11 cellular contexts compared by ENCODE assay signal in the genomic region with DNA sequence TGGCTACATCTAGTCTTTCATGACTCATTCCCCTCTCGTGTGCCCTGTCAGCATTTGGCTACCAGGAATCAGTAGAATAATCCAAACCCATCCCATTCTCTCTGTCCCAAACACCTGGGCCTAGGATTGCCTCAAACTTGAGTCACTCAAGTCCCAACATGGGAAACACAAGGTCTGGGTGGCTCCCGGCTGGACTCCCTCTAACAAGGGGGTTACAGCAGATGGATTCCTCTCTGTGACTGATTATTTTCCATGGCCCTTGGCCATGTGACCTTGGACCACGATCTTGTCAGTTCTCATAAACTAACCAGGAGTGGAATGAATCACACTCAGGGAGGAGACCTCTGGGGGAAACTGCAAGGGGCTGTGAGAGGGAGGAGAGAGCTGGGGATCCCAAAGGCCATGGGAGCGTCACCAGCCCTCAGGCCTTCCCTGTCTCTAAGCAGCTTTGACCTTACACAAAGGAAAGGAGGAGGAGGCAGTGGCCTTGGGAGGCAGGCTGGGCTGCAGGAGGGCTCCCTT.
DNase-seq lines count a peak whose midpoint lies in the region; ATAC-seq and TF ChIP-seq lines count a peak whose summit lies in the region.
"Had no signal": no experiment of that assay in that cellular context is flagged by ENCODE, and none has a peak within 500 bp of the region (broad histone marks: within the 10 kb centered on the region; RNA-seq: fewer than 3 reads in every experiment).

No MANE protein-coding gene starts in this region.

- 40 to 70% (median 66%) methylated on average over 4 of the region's 4 CpGs for WGBS in spleen, 5 donors

- H3K27me3 Mint-ChIP-seq in GM23338 (ENCODE audit: insufficient read depth, low read depth, poor library complexity): peaks cover 2% of the 10 kb centered on the region

- no peak overlapping the region for H3K4me2 ChIP-seq in GM23338

- 0 out of 2 replicates have a peak, but pooled peaks cover under 1% of the 10 kb centered on the region for H3F3A ChIP-seq in GM23338 (replicated peaks; ENCODE audit: low read depth)

- H3K27ac ChIP-seq in GM23338 (ENCODE audit: low read depth) (no peak overlapping the region), right atrium auricular region (no peak overlapping the region), spleen (no peak overlapping the region)
- H3K27ac ChIP-seq: parathyroid adenoma, WERI-Rb-1 had no signal

- no peak overlapping the region for H3K27ac Mint-ChIP-seq in GM23338

- H3K27me3 ChIP-seq in GM23338 (ENCODE audit: insufficient read depth) (no peaks in the 10 kb centered on the region), right atrium auricular region (no peaks in the 10 kb centered on the region), spleen (replicated peaks in 1 of 7) (no peaks in the 10 kb centered on the region), HAP-1 (ENCODE audit: low read depth) (no peaks in the 10 kb centered on the region)

- no peaks in the 10 kb centered on the region for H3K79me2 ChIP-seq in GM23338 (replicated peaks; ENCODE audit: insufficient read depth)
- H3K79me2 ChIP-seq: parathyroid adenoma had no signal

- TF ChIP-seq CTCF in GM23338 (conservative IDR thresholded peaks at IDR 0.05; ENCODE audit: low read depth in 2 of 2) (no peak), astrocyte of the spinal cord (IDR thresholded peaks at IDR 0.05; ENCODE audit: low read depth, low read length) (no peak), right atrium auricular region (IDR thresholded peaks at IDR 0.05) (no peak), spleen (IDR thresholded peaks at IDR 0.05 in 8 of 11, conservative IDR thresholded peaks at IDR 0.05 in 3 of 11) (no peak)

- H3K9me3 ChIP-seq in right atrium auricular region (no peaks in the 10 kb centered on the region), spleen (no peaks in the 10 kb centered on the region), HAP-1 (no peaks in the 10 kb centered on the region)

- no peaks in the 10 kb centered on the region; the same call in 2 of the 3 replicates for H3K9me3 Mint-ChIP-seq in GM23338

- no peak overlapping the region for H3K4me3 Mint-ChIP-seq in GM23338

- DNase-seq in GM23338 (ENCODE audit: low spot score): no peak
- DNase-seq in astrocyte of the spinal cord (ENCODE audit: low read depth, low spot score): peak; percentile 90
- DNase-seq in right atrium auricular region (ENCODE audit: low spot score): peak; percentile 78
- peak; percentile 73 for DNase-seq in smooth muscle cell of the brain vasculature (ENCODE audit: low read depth, low spot score)
- DNase-seq in HT-29 (ENCODE audit: low spot score): no peak
- no peak for DNase-seq in spleen
- no peak for DNase-seq in HAP-1 (ENCODE audit: low spot score in 2 of 2)
- DNase-seq: NK-92 treated with Interleukin-12 subunit alpha and Interleukin-12 subunit beta, amount 100 ng/mL, for 24 hours; WERI-Rb-1 had no signal

- intact Hi-C loops in spleen (cut with DNase I; ENCODE audit: low total_unique reads): no loop called here

- H2AFZ ChIP-seq in GM23338: no peak overlapping the region
- H2AFZ ChIP-seq: parathyroid adenoma had no signal

- peaks cover 22% of the 10 kb centered on the region for H3K4me1 Mint-ChIP-seq in GM23338

- H3K36me3 ChIP-seq in GM23338 (ENCODE audit: insufficient read depth) (no peaks in the 10 kb centered on the region), right atrium auricular region (no peaks in the 10 kb centered on the region), spleen (no peaks in the 10 kb centered on the region), HAP-1 (replicated peaks) (no peaks in the 10 kb centered on the region)
- H3K36me3 ChIP-seq: WERI-Rb-1 had no signal

- ATAC-seq in GM23338 (peak; percentile 75), HG02763 (IDR thresholded peaks at IDR 0.05; ENCODE audit: unreplicated experiment) (no peak)

- no peak for TF ChIP-seq POLR2A in spleen (IDR thresholded peaks at IDR 0.05)

- in situ Hi-C loops in astrocyte of the spinal cord (cut with HindIII; ENCODE audit: low sequenced_read_pairs): no loop called here
- in situ Hi-C loops in HAP-1 (cut with MboI; ENCODE audit: low sequenced_read_pairs): loop anchor here (25.0 kb wide), 1 partner anchor 542 kb away; no protein-coding TSS in a partner anchor

- H4K20me1 ChIP-seq in GM23338 (replicated peaks; ENCODE audit: insufficient read depth): no peaks in the 10 kb centered on the region

- peaks cover 15% of the 10 kb centered on the region for H3K4me1 ChIP-seq in GM23338 (ENCODE audit: insufficient read depth)
- no peaks in the 10 kb centered on the region for H3K4me1 ChIP-seq in right atrium auricular region
- H3K4me1 ChIP-seq in spleen: peaks cover 0 to 6% (median 0%) of the 10 kb centered on the region in 6 donors
- peaks cover 6% of the 10 kb centered on the region for H3K4me1 ChIP-seq in HAP-1
- H3K4me1 ChIP-seq: parathyroid adenoma had no signal

- H3K36me3 Mint-ChIP-seq in GM23338 (ENCODE audit: low read depth): no peaks in the 10 kb centered on the region

- H3K9me2 ChIP-seq in GM23338 (ENCODE audit: insufficient read depth): peaks cover 3% of the 10 kb centered on the region; the same call in 1 of the 2 replicates

- H3K4me3 ChIP-seq in GM23338 (no peak overlapping the region), astrocyte of the spinal cord (ENCODE audit: low read depth, low read length) (no peak overlapping the region), right atrium auricular region (no peak overlapping the region), spleen (no peak overlapping the region), HAP-1 (no peak overlapping the region)

TF ChIP-seq in GM23338, 12 proteins besides CTCF, POLR2A, EP300 and RAD21:
- no peak for TF ChIP-seq EZH2phosphoT487 (IDR thresholded peaks at IDR 0.05; ENCODE audit: unreplicated experiment)
- TF ChIP-seq, protein P1, sequence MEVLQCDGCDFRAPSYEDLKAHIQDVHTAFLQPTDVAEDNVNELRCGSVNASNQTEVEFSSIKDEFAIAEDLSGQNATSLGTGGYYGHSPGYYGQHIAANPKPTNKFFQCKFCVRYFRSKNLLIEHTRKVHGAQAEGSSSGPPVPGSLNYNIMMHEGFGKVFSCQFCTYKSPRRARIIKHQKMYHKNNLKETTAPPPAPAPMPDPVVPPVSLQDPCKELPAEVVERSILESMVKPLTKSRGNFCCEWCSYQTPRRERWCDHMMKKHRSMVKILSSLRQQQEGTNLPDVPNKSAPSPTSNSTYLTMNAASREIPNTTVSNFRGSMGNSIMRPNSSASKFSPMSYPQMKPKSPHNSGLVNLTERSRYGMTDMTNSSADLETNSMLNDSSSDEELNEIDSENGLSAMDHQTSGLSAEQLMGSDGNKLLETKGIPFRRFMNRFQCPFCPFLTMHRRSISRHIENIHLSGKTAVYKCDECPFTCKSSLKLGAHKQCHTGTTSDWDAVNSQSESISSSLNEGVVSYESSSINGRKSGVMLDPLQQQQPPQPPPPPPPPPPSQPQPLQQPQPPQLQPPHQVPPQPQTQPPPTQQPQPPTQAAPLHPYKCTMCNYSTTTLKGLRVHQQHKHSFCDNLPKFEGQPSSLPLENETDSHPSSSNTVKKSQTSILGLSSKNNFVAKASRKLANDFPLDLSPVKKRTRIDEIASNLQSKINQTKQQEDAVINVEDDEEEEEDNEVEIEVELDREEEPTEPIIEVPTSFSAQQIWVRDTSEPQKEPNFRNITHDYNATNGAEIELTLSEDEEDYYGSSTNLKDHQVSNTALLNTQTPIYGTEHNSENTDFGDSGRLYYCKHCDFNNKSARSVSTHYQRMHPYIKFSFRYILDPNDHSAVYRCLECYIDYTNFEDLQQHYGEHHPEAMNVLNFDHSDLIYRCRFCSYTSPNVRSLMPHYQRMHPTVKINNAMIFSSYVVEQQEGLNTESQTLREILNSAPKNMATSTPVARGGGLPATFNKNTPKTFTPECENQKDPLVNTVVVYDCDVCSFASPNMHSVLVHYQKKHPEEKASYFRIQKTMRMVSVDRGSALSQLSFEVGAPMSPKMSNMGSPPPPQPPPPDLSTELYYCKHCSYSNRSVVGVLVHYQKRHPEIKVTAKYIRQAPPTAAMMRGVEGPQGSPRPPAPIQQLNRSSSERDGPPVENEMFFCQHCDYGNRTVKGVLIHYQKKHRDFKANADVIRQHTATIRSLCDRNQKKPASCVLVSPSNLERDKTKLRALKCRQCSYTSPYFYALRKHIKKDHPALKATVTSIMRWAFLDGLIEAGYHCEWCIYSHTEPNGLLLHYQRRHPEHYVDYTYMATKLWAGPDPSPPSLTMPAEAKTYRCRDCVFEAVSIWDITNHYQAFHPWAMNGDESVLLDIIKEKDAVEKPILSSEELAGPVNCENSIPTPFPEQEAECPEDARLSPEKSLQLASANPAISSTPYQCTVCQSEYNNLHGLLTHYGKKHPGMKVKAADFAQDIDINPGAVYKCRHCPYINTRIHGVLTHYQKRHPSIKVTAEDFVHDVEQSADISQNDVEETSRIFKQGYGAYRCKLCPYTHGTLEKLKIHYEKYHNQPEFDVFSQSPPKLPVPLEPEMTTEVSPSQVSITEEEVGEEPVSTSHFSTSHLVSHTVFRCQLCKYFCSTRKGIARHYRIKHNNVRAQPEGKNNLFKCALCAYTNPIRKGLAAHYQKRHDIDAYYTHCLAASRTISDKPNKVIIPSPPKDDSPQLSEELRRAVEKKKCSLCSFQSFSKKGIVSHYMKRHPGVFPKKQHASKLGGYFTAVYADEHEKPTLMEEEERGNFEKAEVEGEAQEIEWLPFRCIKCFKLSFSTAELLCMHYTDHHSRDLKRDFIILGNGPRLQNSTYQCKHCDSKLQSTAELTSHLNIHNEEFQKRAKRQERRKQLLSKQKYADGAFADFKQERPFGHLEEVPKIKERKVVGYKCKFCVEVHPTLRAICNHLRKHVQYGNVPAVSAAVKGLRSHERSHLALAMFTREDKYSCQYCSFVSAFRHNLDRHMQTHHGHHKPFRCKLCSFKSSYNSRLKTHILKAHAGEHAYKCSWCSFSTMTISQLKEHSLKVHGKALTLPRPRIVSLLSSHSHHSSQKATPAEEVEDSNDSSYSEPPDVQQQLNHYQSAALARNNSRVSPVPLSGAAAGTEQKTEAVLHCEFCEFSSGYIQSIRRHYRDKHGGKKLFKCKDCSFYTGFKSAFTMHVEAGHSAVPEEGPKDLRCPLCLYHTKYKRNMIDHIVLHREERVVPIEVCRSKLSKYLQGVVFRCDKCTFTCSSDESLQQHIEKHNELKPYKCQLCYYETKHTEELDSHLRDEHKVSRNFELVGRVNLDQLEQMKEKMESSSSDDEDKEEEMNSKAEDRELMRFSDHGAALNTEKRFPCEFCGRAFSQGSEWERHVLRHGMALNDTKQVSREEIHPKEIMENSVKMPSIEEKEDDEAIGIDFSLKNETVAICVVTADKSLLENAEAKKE (CRISPR knock-in tag; IDR thresholded peaks at IDR 0.05): no peak
- no peak for TF ChIP-seq POLR2AphosphoS5 (IDR thresholded peaks at IDR 0.05; ENCODE audit: low read depth)

Comparison
In these comparisons a context has a peak if more than half of its experiments do, and no peak if none do; other contexts are left out.
1. DNase-seq: peak in astrocyte of the spinal cord (single experiment), right atrium auricular region (single experiment) and smooth muscle cell of the brain vasculature (single experiment); none in GM23338 (single experiment), HT-29 (single experiment), spleen (single experiment) and HAP-1 (0 of 2).